17 cellular contexts compared by ENCODE assay signal in genomic region chr7:147903871-147904576, GRCh38.
DNase-seq lines count a peak whose midpoint lies in the region; ATAC-seq and TF ChIP-seq lines count a peak whose summit lies in the region.
"Had no signal": no experiment of that assay in that cellular context is flagged by ENCODE, and none has a peak within 500 bp of the region (broad histone marks: within the 10 kb centered on the region; RNA-seq: fewer than 3 reads in every experiment).

No MANE protein-coding gene starts in this region.

- H3K27ac ChIP-seq in HUES6 (ENCODE audit: low read depth, low read length) (0 out of 2 replicates have a peak overlapping the region, but pooled peaks have one; percentile 11), mesodermal cell (ENCODE audit: low read depth, low read length, severe bottlenecking) (peak overlapping the region; percentile 33), stomach (no peak overlapping the region)
- H3K27ac ChIP-seq: SJCRH30 had no signal

- no peaks in the 10 kb centered on the region for H3K36me3 Mint-ChIP-seq in activated CD8-positive, alpha-beta memory T cell treated with anti-CD3 and anti-CD28 coated beads, Interleukin-2, amount 10 ng/mL, durations not matched to agents 7 days and 5 days

- H3K27me3 Mint-ChIP-seq in activated CD8-positive, alpha-beta memory T cell treated with anti-CD3 and anti-CD28 coated beads, Interleukin-2, amount 10 ng/mL, durations not matched to agents 7 days and 5 days = no peaks in the 10 kb centered on the region
- H3K27me3 Mint-ChIP-seq: B cell had no signal

- H3K4me1 Mint-ChIP-seq in activated CD8-positive, alpha-beta memory T cell treated with anti-CD3 and anti-CD28 coated beads, Interleukin-2, amount 10 ng/mL, durations not matched to agents 7 days and 5 days = no peaks in the 10 kb centered on the region
- H3K4me1 Mint-ChIP-seq: B cell had no signal

- no peak overlapping the region for H3K4me3 Mint-ChIP-seq in activated CD8-positive, alpha-beta memory T cell treated with anti-CD3 and anti-CD28 coated beads, Interleukin-2, amount 10 ng/mL, durations not matched to agents 7 days and 5 days
- H3K4me3 Mint-ChIP-seq: B cell had no signal

- TF ChIP-seq EP300 in stomach (IDR thresholded peaks at IDR 0.05) = no peak

- CTCF ChIA-PET in activated CD8-positive, alpha-beta memory T cell treated with anti-CD3 and anti-CD28 coated beads, Interleukin-2, amount 10 ng/mL, durations not matched to agents 7 days and 5 days (lab: Charles Lee) = no interaction called here

- H3K36me3 ChIP-seq in HUES6 (ENCODE audit: control insufficient read depth, insufficient read depth, low read length) = no peaks in the 10 kb centered on the region
- H3K36me3 ChIP-seq in mesodermal cell (ENCODE audit: control insufficient read depth, insufficient read depth, low read length) = no peaks in the 10 kb centered on the region
- H3K36me3 ChIP-seq in stomach = no peaks in the 10 kb centered on the region
- H3K36me3 ChIP-seq: SJCRH30 had no signal

- no peak for TF ChIP-seq CTCF in stomach (IDR thresholded peaks at IDR 0.05)

- H3K27me3 ChIP-seq in HUES6 (ENCODE audit: control insufficient read depth, insufficient read depth, low read length) = no peaks in the 10 kb centered on the region
- no peaks in the 10 kb centered on the region for H3K27me3 ChIP-seq in stomach
- H3K27me3 ChIP-seq: SJCRH30 had no signal

- DNase-seq in COR-L47 (lab: John Stamatoyannopoulos, UW) (peak; percentile 45), NCI-H69 (lab: John Stamatoyannopoulos, UW) (peak; percentile 90), T1000 (lab: John Stamatoyannopoulos, UW) (no peak), stomach (no peak), NCI-H2196 treated with DMSO at 0.1 percent for 48 hours (lab: John Stamatoyannopoulos, UW; ENCODE audit: unreplicated experiment) (no peak)
- DNase-seq in activated CD8-positive, alpha-beta memory T cell treated with anti-CD3 and anti-CD28 coated beads, Interleukin-2, amount 10 ng/mL, durations not matched to agents 7 days and 5 days = no peak
- DNase-seq: GF-D8, HCEC 1CT, KG1, NCI-H187, NCI-H2171 treated with DMSO at 0.1 percent for 48 hours, NCI-H524 treated with DMSO at 0.1 percent for 48 hours, SJCRH30 had no signal

- H3K9me3 ChIP-seq in HUES6 (ENCODE audit: control insufficient read depth, insufficient read depth, low read depth, low read length) (0 out of 2 replicates have a peak, but pooled peaks cover 5% of the 10 kb centered on the region), mesodermal cell (ENCODE audit: control insufficient read depth, low read length) (no peaks in the 10 kb centered on the region), stomach (no peaks in the 10 kb centered on the region)
- H3K9me3 ChIP-seq: SJCRH30 had no signal

- WGBS in mesodermal cell (ENCODE audit: insufficient coverage in 2 of 2), 2 experiments = 65 to 67% methylated on average over 3 to 4 of the region's 7 CpGs
- WGBS in stomach, 5 donors = 61 to 69% (median 62%) methylated on average over 7 of the region's 7 CpGs

- TF ChIP-seq POLR2A in stomach (IDR thresholded peaks at IDR 0.05) = no peak

- no peak overlapping the region for H3K9ac ChIP-seq in HUES6 (ENCODE audit: low read length)

- no peak overlapping the region for H3K4me3 ChIP-seq in HUES6 (ENCODE audit: low read depth, low read length)
- H3K4me3 ChIP-seq in mesodermal cell (ENCODE audit: extremely low read depth, insufficient read depth, low read length, poor library complexity, severe bottlenecking) = no peak overlapping the region
- no peak overlapping the region for H3K4me3 ChIP-seq in stomach
- H3K4me3 ChIP-seq: SJCRH30 had no signal

- H3K4me1 ChIP-seq in HUES6 (ENCODE audit: control insufficient read depth, insufficient read depth, low read length) (peaks cover 4% of the 10 kb centered on the region; the same call in 1 of the 2 replicates), mesodermal cell (ENCODE audit: control insufficient read depth, insufficient read depth, low read length, poor library complexity, severe bottlenecking) (peaks cover 8% of the 10 kb centered on the region), stomach (no peaks in the 10 kb centered on the region)
- H3K4me1 ChIP-seq: SJCRH30 had no signal

- intact Hi-C loops in stomach (cut with DNase I; ENCODE audit: low total_unique reads) = no loop called here

- H3K27ac Mint-ChIP-seq in activated CD8-positive, alpha-beta memory T cell treated with anti-CD3 and anti-CD28 coated beads, Interleukin-2, amount 10 ng/mL, durations not matched to agents 7 days and 5 days = no peak overlapping the region
- H3K27ac Mint-ChIP-seq: B cell had no signal

- H3K9me3 Mint-ChIP-seq in activated CD8-positive, alpha-beta memory T cell treated with anti-CD3 and anti-CD28 coated beads, Interleukin-2, amount 10 ng/mL, durations not matched to agents 7 days and 5 days (ENCODE audit: low read depth) = no peaks in the 10 kb centered on the region

- ATAC-seq in activated CD8-positive, alpha-beta memory T cell treated with anti-CD3 and anti-CD28 coated beads, Interleukin-2, amount 10 ng/mL, durations not matched to agents 7 days and 5 days = no peak
- ATAC-seq: Panc1 had no signal

Comparison
In these comparisons a context has a peak if more than half of its experiments do, and no peak if none do; other contexts are left out.
1. DNase-seq: peak in COR-L47 (single experiment) and NCI-H69 (single experiment); none in activated CD8-positive, alpha-beta memory T cell treated with anti-CD3 and anti-CD28 coated beads, Interleukin-2, amount 10 ng/mL, durations not matched to agents 7 days and 5 days (single experiment), T1000 (single experiment), stomach (single experiment) and NCI-H2196 treated with DMSO at 0.1 percent for 48 hours (single experiment).
2. H3K27ac ChIP-seq: peak in HUES6 (single experiment) and mesodermal cell (single experiment); none in stomach (0 of 5).